Comparison of ENCODE assay signal across 29 cellular contexts in the genomic region with DNA sequence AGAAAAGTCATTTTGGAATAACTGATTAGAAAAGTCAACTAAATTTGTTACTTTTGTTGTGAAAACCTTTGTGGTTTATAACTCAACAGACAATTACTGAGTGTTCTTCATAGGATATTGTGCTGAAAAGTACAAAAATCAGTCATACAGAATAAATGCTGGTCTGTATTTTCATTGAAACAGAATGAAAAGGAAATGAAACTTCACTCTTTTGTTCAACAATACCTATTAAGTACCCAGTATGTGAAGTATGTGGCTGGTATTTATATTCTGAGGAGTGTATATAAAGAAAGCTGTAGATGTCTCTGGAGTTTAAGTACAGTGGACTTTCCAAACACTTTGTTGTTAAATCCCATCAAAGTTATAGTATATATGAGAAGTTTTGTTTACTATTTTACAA.
"Had no signal": no experiment of that assay in that cellular context is flagged by ENCODE, and none has a peak within 500 bp of the region (broad histone marks: within the 10 kb centered on the region; RNA-seq: fewer than 3 reads in every experiment).

No MANE protein-coding gene starts in this region.

- H3K9me3 ChIP-seq: left lung, lower lobe of right lung, pancreas, prostate gland, thoracic aorta, tibial artery, upper lobe of right lung, uterus had no signal

- H3K27ac ChIP-seq: left lung, lower lobe of right lung, pancreas, prostate gland, skin epidermis, suprapubic skin, thoracic aorta, tibial artery, upper lobe of right lung, uterus had no signal

- H3K4me1 ChIP-seq: left lung, lower lobe of right lung, pancreas, prostate gland, suprapubic skin, tibial artery, upper lobe of right lung, uterus had no signal

- H3K36me3 ChIP-seq: left lung, lower lobe of right lung, pancreas, prostate gland, suprapubic skin, thoracic aorta, tibial artery, upper lobe of right lung, uterus had no signal

- ATAC-seq: left colon; left lung; lower lobe of right lung; naive thymus-derived CD8-positive, alpha-beta T cell; pancreas; right cardiac atrium; sciatic nerve; stimulated activated effector memory CD8-positive, alpha-beta T cell treated with anti-CD3 and anti-CD28 coated beads, Interleukin-12 subunit alpha, Interleukin-12 subunit beta, amount 100 ng/mL, for 72 hours; upper lobe of right lung had no signal

- H3K4me3 ChIP-seq: left lung, lower lobe of right lung, pancreas, prostate gland, skin epidermis, suprapubic skin, thoracic aorta, tibial artery, upper lobe of right lung, uterus had no signal

- DNase-seq: immature natural killer cell; kidney; left colon; left lung; lower lobe of right lung; mammary epithelial cell; mesenchymal stem cell; naive thymus-derived CD8-positive, alpha-beta T cell; nucleus accumbens; pancreas; posterior cingulate gyrus; retina; right cardiac atrium; stimulated activated CD4-positive, alpha-beta T cell treated with anti-CD3 and anti-CD28 coated beads, Interleukin-12 subunit alpha, Interleukin-12 subunit beta, amount 100 ng/mL, for 4 hours; stimulated activated CD4-positive, alpha-beta T cell treated with anti-CD3 and anti-CD28 coated beads, Interleukin-15, amount 100 ng/mL, for 24 hours; stimulated activated CD4-positive, alpha-beta T cell treated with anti-CD3 and anti-CD28 coated beads, Interleukin-2, amount 100 ng/mL, for 24 hours; stimulated activated CD4-positive, alpha-beta T cell treated with anti-CD3 and anti-CD28 coated beads, Interleukin-4, amount 100 ng/mL, for 24 hours; stimulated activated naive CD4-positive, alpha-beta T cell; tibial artery; trophoblast cell; upper lobe of right lung; uterus had no signal

- H3K27me3 ChIP-seq: left lung, pancreas, suprapubic skin, tibial artery, upper lobe of right lung, uterus had no signal

- FAIRE-seq: islet of Langerhans, kidney, pancreas had no signal
